Comparison of ENCODE assay signal across 8 cellular contexts in genomic region chr1:233613252-233614172, GRCh38. TPM values are rescaled to one million over a fixed set of nuclear protein-coding genes. Genes with fewer than 3 reads are reported as not detected.
A peak's percentile ranks its signal among the peaks of the same experiment; 100 is the strongest.
DNase-seq lines count a peak whose midpoint lies in the region; ATAC-seq and TF ChIP-seq lines count a peak whose summit lies in the region.

KCNK1 (plus strand) TSS chr1:233614106; CDS start chr1:233614172, 66 bp downstream.

- intact Hi-C loops in left lung (cut with DNase I): no loop called here

- H3K27me3 ChIP-seq in left lung (peaks cover 8 to 57% of the 10 kb centered on the region in 2 donors), suprapubic skin (peaks cover 18% of the 10 kb centered on the region)

- no peak for TF ChIP-seq EP300 in suprapubic skin (IDR thresholded peaks at IDR 0.05)

- H3K27ac ChIP-seq in cingulate gyrus (ENCODE audit: low read depth, low read length) (peak within 1 kb of the TSS; percentile 47), left lung (peak within 1 kb of the TSS; percentile 68 to 79), suprapubic skin (peak within 1 kb of the TSS; percentile 78)

- H3K4me1 ChIP-seq in left lung: peaks cover 0 to 4% of the 10 kb centered on the region in 2 donors
- peaks cover 22% of the 10 kb centered on the region for H3K4me1 ChIP-seq in suprapubic skin

- no peaks in the 10 kb centered on the region for H3K9me3 ChIP-seq in left lung
- no peaks in the 10 kb centered on the region for H3K9me3 ChIP-seq in suprapubic skin

- H3K4me3 ChIP-seq in left lung (peak within 1 kb of the TSS; percentile 47 to 48), suprapubic skin (peak within 1 kb of the TSS; percentile 70)

- WGBS in suprapubic skin: 12% methylated on average over 17 of the region's 70 CpGs

- DNase-seq in DMS 273 treated with DMSO at 0.1 percent for 48 hours (lab: John Stamatoyannopoulos, UW) (peak; percentile 78), NCI-H446 treated with DMSO at 0.1 percent for 48 hours (lab: John Stamatoyannopoulos, UW) (peak; percentile 47), left lung (peak; percentile 83 to 88), suprapubic skin (ENCODE audit: low spot score in 2 of 2) (no peak)
- no peak for DNase-seq in stimulated activated CD4-positive, alpha-beta T cell treated with anti-CD3 and anti-CD28 coated beads, Interleukin-4, amount 100 ng/mL, for 1 hour

- no peak for TF ChIP-seq POLR2A in suprapubic skin (IDR thresholded peaks at IDR 0.05)

- no peaks in the 10 kb centered on the region for H3K36me3 ChIP-seq in left lung
- H3K36me3 ChIP-seq in suprapubic skin: no peaks in the 10 kb centered on the region

- TF ChIP-seq CTCF in left lung (IDR thresholded peaks at IDR 0.05) (no peak), suprapubic skin (IDR thresholded peaks at IDR 0.05) (no peak)

- ATAC-seq in GM21619 (IDR thresholded peaks at IDR 0.05; ENCODE audit: unreplicated experiment) (peak; percentile 18), left lung (peak; percentile 87), GM18907 (IDR thresholded peaks at IDR 0.05; ENCODE audit: unreplicated experiment) (no peak)

RNA-seq across cellular contexts. Expression of gene KCNK1, which starts in this region (rescaled TPM):
- total RNA-seq in left lung (10 to 100 TPM; 13.5 to 16.3 TPM), suprapubic skin (10 to 100 TPM in 2 of 4 donors, 1 to 10 TPM in 2; 7.5 to 18.7 (median 11.9) TPM)

Comparison
In these comparisons a context has a peak if more than half of its experiments do, and no peak if none do; other contexts are left out.
1. DNase-seq: peak in DMS 273 treated with DMSO at 0.1 percent for 48 hours (single experiment), NCI-H446 treated with DMSO at 0.1 percent for 48 hours (single experiment) and left lung (2 of 2); none in suprapubic skin (0 of 2) and stimulated activated CD4-positive, alpha-beta T cell treated with anti-CD3 and anti-CD28 coated beads, Interleukin-4, amount 100 ng/mL, for 1 hour (single experiment).
2. Peak in every context shown above with its lines, with median percentiles within 50 percentile points of each other: H3K27ac ChIP-seq.